ENCODE assay signal across 17 cellular contexts in genomic region chr12:52555577-52555976, GRCh38. TPM values are rescaled to one million over a fixed set of nuclear protein-coding genes. Genes with fewer than 3 reads are reported as not detected.
A peak's percentile ranks its signal among the peaks of the same experiment; 100 is the strongest.
DNase-seq lines count a peak whose midpoint lies in the region; ATAC-seq lines count a peak whose summit lies in the region.
"Had no signal": no experiment of that assay in that cellular context is flagged by ENCODE, and none has a peak within 500 bp of the region (broad histone marks: within the 10 kb centered on the region; RNA-seq: fewer than 3 reads in every experiment).

No MANE protein-coding gene starts in this region.

- peak; percentile 9 for DNase-seq in activated gamma-delta T cell treated with Interleukin-2 at 50 U/mL for 16 hours
- DNase-seq in activated gamma-delta T cell (lab: John Stamatoyannopoulos, UW) = no peak
- peak; percentile 68 to 80 (median 78) for DNase-seq in immature natural killer cell
- DNase-seq in natural killer cell treated with Interleukin-12 subunit alpha and Interleukin-12 subunit beta and Interleukin-15 and Interleukin-18, amount 100 ng/mL, for 72 hours (ENCODE audit: low spot score) = no peak
- no peak for DNase-seq in NCI-H526 treated with DMSO at 0.1 percent for 48 hours (lab: John Stamatoyannopoulos, UW)
- DNase-seq in GM19240 (ENCODE audit: insufficient read length, low spot score) = no peak
- no peak for DNase-seq in SHP77 treated with DMSO at 0.1 percent for 48 hours (lab: John Stamatoyannopoulos, UW)
- DNase-seq: 8988T, Caco-2, GOT3, H7, HFFc6, IMR-90 had no signal

- H3K27ac Mint-ChIP-seq in immature natural killer cell = peak overlapping the region; percentile 72 to 92 (median 90)
- peak overlapping the region; percentile 65 to 74 for H3K27ac Mint-ChIP-seq in natural killer cell treated with Interleukin-12 subunit alpha and Interleukin-12 subunit beta and Interleukin-15 and Interleukin-18, amount 100 ng/mL, for 72 hours
- H3K27ac Mint-ChIP-seq: HFFc6 had no signal

- H3K4me3 Mint-ChIP-seq in immature natural killer cell = peak overlapping the region; percentile 15 to 79 (median 63)
- peak overlapping the region; percentile 50 for H3K4me3 Mint-ChIP-seq in natural killer cell treated with Interleukin-12 subunit alpha and Interleukin-12 subunit beta and Interleukin-15 and Interleukin-18, amount 100 ng/mL, for 72 hours
- H3K4me3 Mint-ChIP-seq: CD14-positive monocyte, HFFc6 had no signal

- no peak for ATAC-seq in natural killer cell treated with Interleukin-12 subunit alpha and Interleukin-12 subunit beta and Interleukin-15 and Interleukin-18, amount 100 ng/mL, for 72 hours
- ATAC-seq: HCT116 had no signal

- peaks cover 2 to 10% (median 8%) of the 10 kb centered on the region in 3 donors for H3K27me3 Mint-ChIP-seq in immature natural killer cell (ENCODE audit: low read depth in 3 of 3)
- H3K27me3 Mint-ChIP-seq in natural killer cell treated with Interleukin-12 subunit alpha and Interleukin-12 subunit beta and Interleukin-15 and Interleukin-18, amount 100 ng/mL, for 72 hours = peaks cover 0 to 6% of the 10 kb centered on the region in 2 donors

- no peaks in the 10 kb centered on the region for H3K36me3 Mint-ChIP-seq in immature natural killer cell
- H3K36me3 Mint-ChIP-seq in natural killer cell treated with Interleukin-12 subunit alpha and Interleukin-12 subunit beta and Interleukin-15 and Interleukin-18, amount 100 ng/mL, for 72 hours = no peaks in the 10 kb centered on the region
- H3K36me3 Mint-ChIP-seq: CD14-positive monocyte had no signal

- H3K4me1 Mint-ChIP-seq in immature natural killer cell = peaks cover 74 to 75% of the 10 kb centered on the region in 2 donors
- peaks cover 60 to 61% of the 10 kb centered on the region in 2 donors for H3K4me1 Mint-ChIP-seq in natural killer cell treated with Interleukin-12 subunit alpha and Interleukin-12 subunit beta and Interleukin-15 and Interleukin-18, amount 100 ng/mL, for 72 hours (ENCODE audit: low read depth in 2 of 2)
- H3K4me1 Mint-ChIP-seq: CD14-positive monocyte had no signal

- no peaks in the 10 kb centered on the region for H3K9me3 Mint-ChIP-seq in immature natural killer cell
- peaks cover 3% of the 10 kb centered on the region for H3K9me3 Mint-ChIP-seq in natural killer cell treated with Interleukin-12 subunit alpha and Interleukin-12 subunit beta and Interleukin-15 and Interleukin-18, amount 100 ng/mL, for 72 hours
- H3K9me3 Mint-ChIP-seq: HFFc6 had no signal

RNA-seq across cellular contexts. Expression of gene KRT71, which starts 2.6 kb away (rescaled TPM):
- polyA plus RNA-seq in immature natural killer cell = not detected
- total RNA-seq in natural killer cell treated with Interleukin-12 subunit alpha and Interleukin-12 subunit beta and Interleukin-15 and Interleukin-18, amount 100 ng/mL, for 72 hours = not detected
- total RNA-seq: A673, H7, HFFc6, IMR-90 had no signal
- polyA plus RNA-seq: AG04450, CD14-positive monocyte, IMR-90 had no signal

RNA-seq across cellular contexts. Expression of gene KRT74, which starts 18.1 kb away (rescaled TPM):
- not detected for polyA plus RNA-seq in immature natural killer cell
- not detected for total RNA-seq in natural killer cell treated with Interleukin-12 subunit alpha and Interleukin-12 subunit beta and Interleukin-15 and Interleukin-18, amount 100 ng/mL, for 72 hours
- total RNA-seq: A673, Caco-2, H7, HFFc6, IMR-90 had no signal
- polyA plus RNA-seq: AG04450, CD14-positive monocyte, IMR-90 had no signal

RNA-seq across cellular contexts. Expression of gene KRT5, which starts 35.4 kb away (rescaled TPM):
- polyA plus RNA-seq in immature natural killer cell = not detected
- not detected for total RNA-seq in natural killer cell treated with Interleukin-12 subunit alpha and Interleukin-12 subunit beta and Interleukin-15 and Interleukin-18, amount 100 ng/mL, for 72 hours
- total RNA-seq: H7, HFFc6, IMR-90 had no signal
- polyA plus RNA-seq: AG04450, CD14-positive monocyte, IMR-90 had no signal

RNA-seq across cellular contexts. Expression of gene KRT72, which starts 45.7 kb away (rescaled TPM):
- under 1 TPM in 2 of 3 donors, not detected in 1; 0.34 to 0.93 TPM for polyA plus RNA-seq in immature natural killer cell
- under 1 TPM in 1 of 2 donors, not detected in 1; 0.43 TPM for total RNA-seq in natural killer cell treated with Interleukin-12 subunit alpha and Interleukin-12 subunit beta and Interleukin-15 and Interleukin-18, amount 100 ng/mL, for 72 hours
- total RNA-seq: A673, Caco-2, H7, HFFc6, IMR-90 had no signal
- polyA plus RNA-seq: AG04450, CD14-positive monocyte, IMR-90 had no signal

Comparison
In these comparisons a context has a peak if more than half of its experiments do, and no peak if none do; other contexts are left out.
1. DNase-seq: peak in activated gamma-delta T cell treated with Interleukin-2 at 50 U/mL for 16 hours (single experiment) and immature natural killer cell (3 of 3); none in activated gamma-delta T cell (single experiment), natural killer cell treated with Interleukin-12 subunit alpha and Interleukin-12 subunit beta and Interleukin-15 and Interleukin-18, amount 100 ng/mL, for 72 hours (single experiment), NCI-H526 treated with DMSO at 0.1 percent for 48 hours (single experiment), GM19240 (single experiment) and SHP77 treated with DMSO at 0.1 percent for 48 hours (single experiment).